15 cellular contexts compared by ENCODE assay signal in the genomic region with DNA sequence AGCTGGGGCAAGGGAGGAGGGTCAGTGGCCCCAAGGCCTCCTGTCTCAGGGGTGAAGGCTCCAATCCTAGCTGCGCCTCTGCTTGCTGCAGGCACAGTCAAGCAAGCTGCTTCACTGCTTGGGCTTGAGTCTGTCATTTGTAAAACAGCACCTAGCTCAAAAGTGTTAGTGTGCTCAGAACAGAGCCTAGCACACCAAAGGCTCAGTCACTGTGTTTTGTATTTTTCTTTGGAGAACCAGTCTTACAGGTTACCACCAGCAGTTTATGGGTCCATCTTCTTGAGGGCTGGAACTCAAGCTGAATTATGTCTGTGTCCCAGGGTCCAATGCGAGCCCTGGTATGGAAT.
A peak's percentile ranks its signal among the peaks of the same experiment; 100 is the strongest.
DNase-seq lines count a peak whose midpoint lies in the region; ATAC-seq and TF ChIP-seq lines count a peak whose summit lies in the region.
"Had no signal": no experiment of that assay in that cellular context is flagged by ENCODE, and none has a peak within 500 bp of the region (broad histone marks: within the 10 kb centered on the region; RNA-seq: fewer than 3 reads in every experiment).

No MANE protein-coding gene starts in this region.

- H3K27me3 ChIP-seq in CD4-positive, alpha-beta memory T cell (ENCODE audit: insufficient read depth, low read length): no peaks in the 10 kb centered on the region
- peaks cover 0 to 5% of the 10 kb centered on the region in 2 donors for H3K27me3 ChIP-seq in uterus
- H3K27me3 ChIP-seq in GM23338 (ENCODE audit: insufficient read depth): no peaks in the 10 kb centered on the region

- H3K9me3 ChIP-seq in HEK293 (ENCODE audit: control insufficient read depth, insufficient read depth, low read depth, low read length): no peaks in the 10 kb centered on the region
- H3K9me3 ChIP-seq in CD4-positive, alpha-beta memory T cell (ENCODE audit: control insufficient read depth in 1 of 2, low read length in 2 of 2): no peaks in the 10 kb centered on the region
- no peaks in the 10 kb centered on the region for H3K9me3 ChIP-seq in uterus
- H3K9me3 ChIP-seq: SJCRH30 had no signal

- peaks cover 59% of the 10 kb centered on the region for H3K4me1 Mint-ChIP-seq in osteocyte (ENCODE audit: unreplicated experiment)
- peaks cover 0 to 1% (median 0%) of the 10 kb centered on the region in 4 donors for H3K4me1 Mint-ChIP-seq in CD4-positive, alpha-beta memory T cell
- peaks cover 21% of the 10 kb centered on the region for H3K4me1 Mint-ChIP-seq in GM23338

- no peak overlapping the region for H3K4me2 ChIP-seq in GM23338
- H3K4me2 ChIP-seq: KMS-11 had no signal

- no peak for TF ChIP-seq CTCF in HEK293 (tag by site-specific recombination; IDR thresholded peaks at IDR 0.05)
- no peak for TF ChIP-seq CTCF in epithelial cell of esophagus (IDR thresholded peaks at IDR 0.05; ENCODE audit: insufficient read depth, low read depth, low read length, missing control alignments)
- TF ChIP-seq CTCF in osteocyte (IDR thresholded peaks at IDR 0.05): no peak
- TF ChIP-seq CTCF in uterus (IDR thresholded peaks at IDR 0.05): no peak
- TF ChIP-seq CTCF in GM23338 (conservative IDR thresholded peaks at IDR 0.05; ENCODE audit: low read depth in 2 of 2): no peak

- H3K4me1 ChIP-seq in HEK293 (ENCODE audit: control insufficient read depth, insufficient read depth, low read length) (no peaks in the 10 kb centered on the region; the same call in 1 of the 2 replicates), uterus (no peaks in the 10 kb centered on the region), GM23338 (ENCODE audit: insufficient read depth) (no peaks in the 10 kb centered on the region; the same call in 1 of the 2 replicates)
- no peaks in the 10 kb centered on the region for H3K4me1 ChIP-seq in CD4-positive, alpha-beta memory T cell (ENCODE audit: insufficient read depth, low read length)

- POLR2A ChIA-PET in HEK293 (lab: Yijun Ruan, JAX): no interaction called here
- POLR2A ChIA-PET in CD4-positive, alpha-beta memory T cell (lab: Charles Lee; ENCODE audit: partially characterized antibody): no interaction called here

- no peak for ATAC-seq in GM23338
- ATAC-seq: activated CD8-positive, alpha-beta memory T cell treated with anti-CD3 and anti-CD28 coated beads, Interleukin-2, amount 10 ng/mL, durations not matched to agents 7 days and 5 days; left colon had no signal

- no peak overlapping the region for H2AFZ ChIP-seq in GM23338

- no peaks in the 10 kb centered on the region for H4K20me1 ChIP-seq in GM23338 (replicated peaks; ENCODE audit: insufficient read depth)

- TF ChIP-seq POLR2A in uterus (IDR thresholded peaks at IDR 0.05): no peak

- no peak overlapping the region for H3K4me3 ChIP-seq in HEK293 (ENCODE audit: low read depth, low read length)
- no peak overlapping the region for H3K4me3 ChIP-seq in epithelial cell of esophagus (ENCODE audit: low read length)
- H3K4me3 ChIP-seq in CD4-positive, alpha-beta memory T cell (ENCODE audit: low read length in 2 of 2): no peak overlapping the region
- H3K4me3 ChIP-seq in uterus: no peak overlapping the region
- H3K4me3 ChIP-seq in GM23338: no peak overlapping the region
- H3K4me3 ChIP-seq: SJCRH30 had no signal

- H3K36me3 Mint-ChIP-seq in osteocyte (ENCODE audit: unreplicated experiment) (peaks cover 15% of the 10 kb centered on the region), GM23338 (ENCODE audit: low read depth) (peaks cover 3% of the 10 kb centered on the region; the same call in 1 of the 3 replicates)
- no peaks in the 10 kb centered on the region for H3K36me3 Mint-ChIP-seq in CD4-positive, alpha-beta memory T cell
- H3K36me3 Mint-ChIP-seq: activated CD8-positive, alpha-beta memory T cell treated with anti-CD3 and anti-CD28 coated beads, Interleukin-2, amount 10 ng/mL, durations not matched to agents 7 days and 5 days had no signal

- DNase-seq in NCI-H510A (lab: John Stamatoyannopoulos, UW) (peak; percentile 31), epithelial cell of esophagus (ENCODE audit: low read depth) (peak; percentile 54), osteocyte (ENCODE audit: extremely low spot score, unreplicated experiment) (no peak), middle frontal gyrus (ENCODE audit: extremely low spot score, low spot score) (no peak), uterus (no peak), GM23338 (ENCODE audit: low spot score) (no peak)
- DNase-seq in CD4-positive, alpha-beta memory T cell: no peak
- DNase-seq: activated CD8-positive, alpha-beta memory T cell treated with anti-CD3 and anti-CD28 coated beads, Interleukin-2, amount 10 ng/mL, durations not matched to agents 7 days and 5 days; activated gamma-delta T cell; GOT3 had no signal

- intact Hi-C loops in CD4-positive, alpha-beta memory T cell (cut with micrococcal nuclease): no loop called here
- intact Hi-C loops in uterus (cut with DNase I; ENCODE audit: low total_unique reads): no loop called here

- H3K36me3 ChIP-seq in HEK293 (ENCODE audit: control insufficient read depth in 2 of 2, insufficient read depth in 1 of 2, low read length in 2 of 2) (no peaks in the 10 kb centered on the region), uterus (no peaks in the 10 kb centered on the region), GM23338 (ENCODE audit: insufficient read depth) (no peaks in the 10 kb centered on the region)
- no peaks in the 10 kb centered on the region for H3K36me3 ChIP-seq in CD4-positive, alpha-beta memory T cell (ENCODE audit: insufficient read depth, low read length)
- H3K36me3 ChIP-seq: SJCRH30 had no signal

- H3K9me2 ChIP-seq in GM23338 (ENCODE audit: insufficient read depth): 0 out of 2 replicates have a peak, but pooled peaks cover 3% of the 10 kb centered on the region

- peak overlapping the region; percentile 95 for H3K27ac Mint-ChIP-seq in osteocyte (ENCODE audit: unreplicated experiment)
- no peak overlapping the region for H3K27ac Mint-ChIP-seq in CD4-positive, alpha-beta memory T cell
- H3K27ac Mint-ChIP-seq in GM23338: no peak overlapping the region
- H3K27ac Mint-ChIP-seq: activated CD8-positive, alpha-beta memory T cell treated with anti-CD3 and anti-CD28 coated beads, Interleukin-2, amount 10 ng/mL, durations not matched to agents 7 days and 5 days; endodermal cell had no signal

- H3F3A ChIP-seq in GM23338 (replicated peaks; ENCODE audit: low read depth): no peaks in the 10 kb centered on the region

- H3K27me3 Mint-ChIP-seq in osteocyte (ENCODE audit: unreplicated experiment) (no peaks in the 10 kb centered on the region), GM23338 (ENCODE audit: insufficient read depth, low read depth, poor library complexity) (peaks cover 22% of the 10 kb centered on the region)
- H3K27me3 Mint-ChIP-seq in CD4-positive, alpha-beta memory T cell: peaks cover 0 to 4% of the 10 kb centered on the region in 2 donors

- no peaks in the 10 kb centered on the region for H3K79me2 ChIP-seq in GM23338 (replicated peaks; ENCODE audit: insufficient read depth)

- H3K27ac ChIP-seq in HEK293 (ENCODE audit: extremely low read depth, low read depth, low read length): no peak overlapping the region
- H3K27ac ChIP-seq in CD4-positive, alpha-beta memory T cell (ENCODE audit: low read depth, low read length): no peak overlapping the region
- no peak overlapping the region for H3K27ac ChIP-seq in uterus
- no peak overlapping the region for H3K27ac ChIP-seq in GM23338 (ENCODE audit: low read depth)
- H3K27ac ChIP-seq: KMS-11, SJCRH30 had no signal

- H3K9me3 Mint-ChIP-seq in osteocyte (ENCODE audit: unreplicated experiment) (no peaks in the 10 kb centered on the region), GM23338 (peaks cover 9% of the 10 kb centered on the region)
- H3K9me3 Mint-ChIP-seq in CD4-positive, alpha-beta memory T cell: peaks cover 0 to 4% (median 0%) of the 10 kb centered on the region in 8 donors

- CTCF ChIA-PET in HEK293 (lab: Yijun Ruan, JAX): interaction anchor here (0.6 to 1.9 kb wide), 3 partner anchors 9 to 103 kb away, joined by 4 to 7 read pairs (median 6); no protein-coding TSS in a partner anchor
- CTCF ChIA-PET in CD4-positive, alpha-beta memory T cell (lab: Charles Lee; ENCODE audit: partially characterized antibody): interaction anchor here (1.0 kb wide), 1 partner anchor 110 kb away, joined by 3 read pairs; no protein-coding TSS in a partner anchor

- H3K4me3 Mint-ChIP-seq in osteocyte (ENCODE audit: unreplicated experiment): no peak overlapping the region
- no peak overlapping the region for H3K4me3 Mint-ChIP-seq in CD4-positive, alpha-beta memory T cell
- no peak overlapping the region for H3K4me3 Mint-ChIP-seq in GM23338
- H3K4me3 Mint-ChIP-seq: activated CD8-positive, alpha-beta memory T cell treated with anti-CD3 and anti-CD28 coated beads, Interleukin-2, amount 10 ng/mL, durations not matched to agents 7 days and 5 days; endodermal cell had no signal

TF ChIP-seq in HEK293, 187 proteins besides CTCF, POLR2A, EP300 and RAD21 (continues in another document):
- peak; percentile 26; the same call in 1 of the 2 replicates for TF ChIP-seq ZNF600 (tag by site-specific recombination; IDR thresholded peaks at IDR 0.05)

Comparison
In these comparisons a context has a peak if more than half of its experiments do, and no peak if none do; other contexts are left out.
1. DNase-seq: peak in NCI-H510A (single experiment) and epithelial cell of esophagus (single experiment); none in osteocyte (single experiment), middle frontal gyrus (single experiment), CD4-positive, alpha-beta memory T cell (0 of 5), uterus (0 of 2) and GM23338 (single experiment).